In the genomic region with DNA sequence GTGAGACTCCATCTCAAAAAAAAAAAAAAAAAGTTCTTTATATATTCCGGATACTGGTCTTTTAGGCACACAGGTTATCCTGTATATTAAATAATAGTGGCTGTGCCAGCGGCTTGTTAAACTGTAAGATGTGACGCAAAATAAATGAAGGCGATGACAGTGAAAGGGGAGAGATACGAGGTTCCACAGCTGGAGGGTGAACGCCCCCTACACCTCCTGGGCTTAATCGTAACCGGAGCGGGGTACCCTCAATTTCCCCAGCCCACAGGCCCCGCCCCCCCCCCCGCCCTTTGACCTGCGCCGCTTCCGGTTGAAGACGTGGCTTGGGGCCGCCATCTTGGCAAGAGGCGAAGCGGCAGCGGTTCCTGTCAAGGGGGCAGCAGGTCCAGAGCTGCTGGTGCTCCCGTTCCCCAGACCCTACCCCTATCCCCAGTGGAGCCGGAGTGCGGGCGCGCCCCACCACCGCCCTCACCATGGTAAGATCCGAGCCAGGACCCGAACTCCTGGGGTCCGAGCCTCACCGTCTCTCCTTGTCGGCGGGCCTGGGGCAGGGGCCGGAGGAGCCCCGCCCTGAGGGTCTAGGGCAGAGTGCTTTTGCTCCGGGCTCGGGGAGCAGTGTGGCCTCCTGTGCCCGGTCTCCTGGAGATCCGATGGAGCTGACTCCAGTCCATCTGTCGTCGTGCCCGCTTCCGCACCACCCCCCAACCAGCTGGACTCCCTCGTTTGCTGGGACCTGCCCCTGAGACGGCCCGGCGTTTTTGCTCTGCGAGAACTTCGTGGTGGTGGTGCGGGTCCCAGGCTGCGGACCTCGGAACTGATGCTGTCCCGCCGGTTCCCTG, we compare ENCODE assay signal across 8 cellular contexts. TPM values are rescaled to one million over a fixed set of nuclear protein-coding genes. Genes with fewer than 3 reads are reported as not detected.
DNase-seq lines count a peak whose midpoint lies in the region; ATAC-seq and TF ChIP-seq lines count a peak whose summit lies in the region.

A gene (plus strand): TSS at position 335 of the 839 bp plus-strand sequence. CDS start 139 bp downstream, at position 474.

- peaks cover 43% of the 10 kb centered on the region for H3K4me1 Mint-ChIP-seq in activated CD4-positive, alpha-beta T cell treated with anti-CD3 and anti-CD28 coated beads, Interleukin-2, amount 10 ng/mL, durations not matched to agents 7 days and 5 days

- intact Hi-C loops in left colon (cut with DNase I, micrococcal nuclease) = no loop called here

- H3K27me3 Mint-ChIP-seq in activated CD4-positive, alpha-beta T cell treated with anti-CD3 and anti-CD28 coated beads, Interleukin-2, amount 10 ng/mL, durations not matched to agents 7 days and 5 days = no peaks in the 10 kb centered on the region

- peak within 1 kb of the TSS; percentile 94 for H3K4me3 ChIP-seq in coronary artery

- POLR2A ChIA-PET in activated CD4-positive, alpha-beta T cell treated with anti-CD3 and anti-CD28 coated beads, Interleukin-2, amount 10 ng/mL, durations not matched to agents 7 days and 5 days (lab: Charles Lee) = interaction anchor here (0.6 to 0.7 kb wide), 2 partner anchors 48 to 1518 kb away, joined by 3 read pairs; no protein-coding TSS in a partner anchor

- CTCF ChIA-PET in activated CD4-positive, alpha-beta T cell treated with anti-CD3 and anti-CD28 coated beads, Interleukin-2, amount 10 ng/mL, durations not matched to agents 7 days and 5 days (lab: Charles Lee) = interaction anchor here (0.7 to 1.2 kb wide), 4 partner anchors 14 to 1467 kb away, joined by 3 to 4 read pairs (median 4); no protein-coding TSS in a partner anchor

- peak within 1 kb of the TSS; percentile 94 for H3K27ac Mint-ChIP-seq in activated CD4-positive, alpha-beta T cell treated with anti-CD3 and anti-CD28 coated beads, Interleukin-2, amount 10 ng/mL, durations not matched to agents 7 days and 5 days

- no peaks in the 10 kb centered on the region for H3K9me3 Mint-ChIP-seq in activated CD4-positive, alpha-beta T cell treated with anti-CD3 and anti-CD28 coated beads, Interleukin-2, amount 10 ng/mL, durations not matched to agents 7 days and 5 days

- no peak for TF ChIP-seq CTCF in coronary artery (IDR thresholded peaks at IDR 0.05)

- H3K27ac ChIP-seq in coronary artery = peak within 1 kb of the TSS; percentile 99

- DNase-seq in SIG-M5 treated with dmso at 0.1 percent for 504 hours (lab: John Stamatoyannopoulos, UW; ENCODE audit: unreplicated experiment) (peak; percentile 58), SIG-M5 (lab: John Stamatoyannopoulos, UW) (no peak), NCI-H524 (lab: John Stamatoyannopoulos, UW) (peak; percentile 63 to 72), coronary artery (ENCODE audit: low spot score) (peak; percentile 92), left colon (peak; percentile 77 to 82)
- DNase-seq in activated CD4-positive, alpha-beta T cell treated with anti-CD3 and anti-CD28 coated beads, Interleukin-2, amount 10 ng/mL, durations not matched to agents 7 days and 5 days = peak; percentile 82
- peak; percentile 64 for DNase-seq in stimulated activated CD4-positive, alpha-beta T cell treated with anti-CD3 and anti-CD28 coated beads, Interleukin-1b, Interleukin-23, amount 100 ng/mL, for 4 hours (ENCODE audit: low read depth in 2 of 2)

- peaks cover 15% of the 10 kb centered on the region for H3K36me3 Mint-ChIP-seq in activated CD4-positive, alpha-beta T cell treated with anti-CD3 and anti-CD28 coated beads, Interleukin-2, amount 10 ng/mL, durations not matched to agents 7 days and 5 days (ENCODE audit: low read depth)

- peak within 1 kb of the TSS; percentile 87 for H3K4me3 Mint-ChIP-seq in activated CD4-positive, alpha-beta T cell treated with anti-CD3 and anti-CD28 coated beads, Interleukin-2, amount 10 ng/mL, durations not matched to agents 7 days and 5 days

- ATAC-seq in HG03135 (IDR thresholded peaks at IDR 0.05; ENCODE audit: unreplicated experiment) (peak; percentile 62), left colon (peak; percentile 89)

RNA-seq across cellular contexts. Expression of the gene that starts here (rescaled TPM):
- total RNA-seq in activated CD4-positive, alpha-beta T cell treated with anti-CD3 and anti-CD28 coated beads, Interleukin-2, amount 10 ng/mL, durations not matched to agents 7 days and 5 days = 100 to 1,000 TPM; 113 to 128 TPM
- 100 to 1,000 TPM; 133 to 145 TPM for total RNA-seq in left colon
